In genomic region chr1:119291611-119292206, GRCh38 we compare ENCODE assay signal across 26 cellular contexts.
DNase-seq lines count a peak whose midpoint lies in the region; ATAC-seq, FAIRE-seq and TF ChIP-seq lines count a peak whose summit lies in the region.
"Had no signal": no experiment of that assay in that cellular context is flagged by ENCODE, and none has a peak within 500 bp of the region (broad histone marks: within the 10 kb centered on the region; RNA-seq: fewer than 3 reads in every experiment).

No MANE protein-coding gene starts in this region.

- ATAC-seq in GM18520 (IDR thresholded peaks at IDR 0.05; ENCODE audit: unreplicated experiment) (no peak), GM21528 (IDR thresholded peaks at IDR 0.05; ENCODE audit: low FRiP score, unreplicated experiment) (no peak)
- ATAC-seq: CD8-positive, alpha-beta T cell; GM23338; T-cell had no signal

- no peaks in the 10 kb centered on the region for H3K79me1 ChIP-seq in H1 (ENCODE audit: low read depth, low read length)

- TF ChIP-seq POLR2A in H1 (IDR thresholded peaks at IDR 0.05; ENCODE audit: control extremely low read depth in 1 of 2, low read depth in 2 of 2, low read length in 2 of 2): no peak

- H3K23me2 ChIP-seq in H1 (ENCODE audit: low read depth, low read length): no peaks in the 10 kb centered on the region

- H3K23ac ChIP-seq in H1 (ENCODE audit: insufficient read length): no peak overlapping the region

- no peak overlapping the region for H2BK12ac ChIP-seq in H1 (ENCODE audit: low read depth, low read length)

- no peak overlapping the region for H3K4me2 ChIP-seq in GM23248 (ENCODE audit: unreplicated experiment)
- H3K4me2 ChIP-seq in H1 (ENCODE audit: insufficient read depth in 1 of 2, low read depth in 2 of 2, low read length in 2 of 2): no peak overlapping the region
- H3K4me2 ChIP-seq: GM23338 had no signal

- no peak for FAIRE-seq in H1 (lab: Jason Lieb, UNC)
- FAIRE-seq: A204.1, GM12892 had no signal

- H3K4me1 ChIP-seq in GM23248 (ENCODE audit: insufficient read depth): no peaks in the 10 kb centered on the region; the same call in 1 of the 2 replicates
- H3K4me1 ChIP-seq in H1 (replicated peaks in 1 of 4; ENCODE audit: control insufficient read depth in 3 of 4, insufficient read depth in 4 of 4, low read length in 3 of 4): peaks cover 0 to 10% (median 5%) of the 10 kb centered on the region in 4 experiments; a peak in 5 of 7 replicates

- H3K4ac ChIP-seq in H1 (replicated peaks; ENCODE audit: insufficient read length, low read depth, low read length): no peak overlapping the region

- H2BK15ac ChIP-seq in H1 (ENCODE audit: low read length): no peak overlapping the region

- H3K27me3 ChIP-seq in GM23248 (replicated peaks; ENCODE audit: insufficient read depth): no peaks in the 10 kb centered on the region
- H3K27me3 ChIP-seq in H1 (replicated peaks in 1 of 4; ENCODE audit: control insufficient read depth in 3 of 4, extremely low read depth in 1 of 4, insufficient read depth in 3 of 4, low read length in 3 of 4): no peaks in the 10 kb centered on the region

- no peak overlapping the region for H3K27ac ChIP-seq in GM23248
- H3K27ac ChIP-seq in H1 (ENCODE audit: low read depth, low read length): no peak overlapping the region
- H3K27ac ChIP-seq: C4-2B had no signal

- no peak overlapping the region for H2BK5ac ChIP-seq in H1 (ENCODE audit: low read depth, low read length)

- H4K5ac ChIP-seq in H1 (ENCODE audit: insufficient read length, low read depth, low read length): no peak overlapping the region

- H3K14ac ChIP-seq in H1 (ENCODE audit: insufficient read length): no peak overlapping the region

- no peak overlapping the region for H3K56ac ChIP-seq in H1 (replicated peaks; ENCODE audit: insufficient read length, low read depth, low read length)

- 0 out of 2 replicates have a peak overlapping the region, but pooled peaks have one; percentile 6 for H2BK20ac ChIP-seq in H1 (ENCODE audit: low read length)

- TF ChIP-seq RAD21 in H1 (IDR thresholded peaks at IDR 0.05 in 1 of 2, conservative IDR thresholded peaks at IDR 0.05 in 1 of 2; ENCODE audit: low read depth in 2 of 2, low read length in 2 of 2): no peak

- H3K36me3 ChIP-seq in GM23248 (ENCODE audit: low read depth): no peaks in the 10 kb centered on the region
- no peaks in the 10 kb centered on the region for H3K36me3 ChIP-seq in H1 (ENCODE audit: control insufficient read depth in 2 of 4, insufficient read depth in 4 of 4, low read length in 3 of 4)

- no peaks in the 10 kb centered on the region for H3F3A ChIP-seq in GM23248 (ENCODE audit: insufficient read depth)

- no peak overlapping the region for H4K8ac ChIP-seq in H1 (ENCODE audit: extremely low read depth, insufficient read depth, low read length)

- POLR2A ChIA-PET in H1 (lab: Charles Lee; ENCODE audit: partially characterized antibody): no interaction called here

- H3K9ac ChIP-seq in GM23248 (no peak overlapping the region), H1 (replicated peaks in 1 of 4; ENCODE audit: extremely low read depth in 1 of 4, low read depth in 3 of 4, low read length in 3 of 4) (no peak overlapping the region)

- H3K79me2 ChIP-seq in GM23248 (ENCODE audit: insufficient read depth) (no peaks in the 10 kb centered on the region), H1 (ENCODE audit: control insufficient read depth in 1 of 2, insufficient read depth in 2 of 2, low read length in 2 of 2) (no peaks in the 10 kb centered on the region)

- CTCF ChIA-PET in H1 (lab: Charles Lee; ENCODE audit: partially characterized antibody): interaction anchor here (1.1 to 27.2 kb wide), 3 partner anchors 11 to 81 kb away, joined by 5 to 368 read pairs (median 6); partner anchors contain the start of gene HAO2

- in situ Hi-C loops in GM23248 (cut with MboI): no loop called here

- DNase-seq in AG10803 (ENCODE audit: low read depth): peak; percentile 65
- DNase-seq in GM23248: peak; percentile 56
- no peak for DNase-seq in H1 (ENCODE audit: low read depth in 1 of 2, low spot score in 2 of 2)
- DNase-seq in myocyte (ENCODE audit: low read depth): peak; percentile 92
- DNase-seq in OCI-M2 (lab: John Stamatoyannopoulos, UW; ENCODE audit: unreplicated experiment): no peak
- DNase-seq in A172 (ENCODE audit: low spot score): no peak
- DNase-seq: Caco-2; CD8-positive, alpha-beta T cell; EL; GF-D8; HCEC 1CT; KBM-7; NCI-H1048; NCI-H1417; NCI-H1694; NCI-H2029 treated with DMSO at 0.1 percent for 48 hours; NCI-H526 treated with DMSO at 0.1 percent for 48 hours; Right ventricle myocardium superior; RPMI8226; T-cell had no signal

- H2AK5ac ChIP-seq in H1 (ENCODE audit: low read depth, low read length): no peak overlapping the region

- TF ChIP-seq EP300 in H1 (IDR thresholded peaks at IDR 0.05; ENCODE audit: borderline replicate concordance in 1 of 2, low read depth in 2 of 2, low read length in 2 of 2): no peak

- H4K91ac ChIP-seq in H1 (replicated peaks; ENCODE audit: insufficient read length, low read length): no peak overlapping the region

- H2AFZ ChIP-seq in GM23248 (no peak overlapping the region), H1 (ENCODE audit: low read length) (no peak overlapping the region)
- H2AFZ ChIP-seq: GM23338 had no signal

- H3K18ac ChIP-seq in H1 (ENCODE audit: extremely low read depth, low read length): no peak overlapping the region

- H3K4me3 ChIP-seq in AG10803 (ENCODE audit: low read length) (no peak overlapping the region), GM23248 (no peak overlapping the region), H1 (ENCODE audit: extremely low read depth in 1 of 4, insufficient read depth in 2 of 4, low read depth in 3 of 4, low read length in 4 of 4) (no peak overlapping the region)
- H3K4me3 ChIP-seq: GM23338 had no signal

- H3K9me3 ChIP-seq in GM23248 (ENCODE audit: low read depth) (no peaks in the 10 kb centered on the region), H1 (ENCODE audit: insufficient read depth in 2 of 2, low read depth in 1 of 2, low read length in 1 of 2) (no peaks in the 10 kb centered on the region)
- H3K9me3 ChIP-seq: Caco-2 had no signal

- WGBS in GM23248 (ENCODE audit: low coverage in 1 of 2, low lambda C conversion rate in 2 of 2, missing lambda C conversion rate in 2 of 2), 2 experiments: 25 to 28% methylated on average over 2 of the region's 2 CpGs
- WGBS in H1 (ENCODE audit: extremely low coverage in 1 of 2, insufficient coverage in 1 of 2, insufficient read length in 1 of 2, insufficient replicate concordance in 2 of 2, low coverage in 1 of 2, low lambda C conversion rate in 2 of 2, missing lambda C conversion rate in 1 of 2), 2 experiments: 54% methylated on average over 2 of the region's 2 CpGs; no CpG with 5 or more reads in 1 of the 2 experiments

- H4K20me1 ChIP-seq in GM23248 (ENCODE audit: insufficient read depth) (no peaks in the 10 kb centered on the region), H1 (replicated peaks in 1 of 2; ENCODE audit: control insufficient read depth in 1 of 2, insufficient read depth in 2 of 2, low read length in 2 of 2) (no peaks in the 10 kb centered on the region)

- H3K9me2 ChIP-seq in GM23248 (ENCODE audit: insufficient read depth): no peaks in the 10 kb centered on the region

- no peak overlapping the region for H2BK120ac ChIP-seq in H1 (replicated peaks; ENCODE audit: low read depth, low read length)

- no peak for TF ChIP-seq CTCF in AG10803 (conservative IDR thresholded peaks at IDR 0.05; ENCODE audit: low read length)
- TF ChIP-seq CTCF in H1 (IDR thresholded peaks at IDR 0.05; ENCODE audit: control extremely low read depth in 1 of 3, insufficient read depth in 1 of 3, low read depth in 1 of 3, low read length in 3 of 3): no peak

TF ChIP-seq in H1, 55 proteins besides CTCF, POLR2A, EP300 and RAD21:
- no peak for TF ChIP-seq KDM5A (IDR thresholded peaks at IDR 0.05; ENCODE audit: low read length)
- no peak for TF ChIP-seq JUND (IDR thresholded peaks at IDR 0.05; ENCODE audit: low read length)
- no peak for TF ChIP-seq EZH2 (IDR thresholded peaks at IDR 0.05; ENCODE audit: low read depth, low read length, severe bottlenecking)
- no peak for TF ChIP-seq NANOG (IDR thresholded peaks at IDR 0.05; ENCODE audit: insufficient read depth, low read depth, low read length, poor library complexity, severe bottlenecking)
- no peak for TF ChIP-seq RFX5 (IDR thresholded peaks at IDR 0.05; ENCODE audit: borderline replicate concordance, low read depth, low read length)
- no peak for TF ChIP-seq SIRT6 (IDR thresholded peaks at IDR 0.05; ENCODE audit: low read length)
- no peak for TF ChIP-seq MAX (IDR thresholded peaks at IDR 0.05)
- TF ChIP-seq HDAC6 (IDR thresholded peaks at IDR 0.05; ENCODE audit: low read depth, low read length): no peak
- TF ChIP-seq SIX5 (IDR thresholded peaks at IDR 0.05; ENCODE audit: low read depth, low read length): no peak
- TF ChIP-seq TCF12 (IDR thresholded peaks at IDR 0.05; ENCODE audit: low read depth, low read length): no peak
- no peak for TF ChIP-seq SUZ12 (IDR thresholded peaks at IDR 0.05; ENCODE audit: low read length)
- no peak for TF ChIP-seq CTBP2 (IDR thresholded peaks at IDR 0.05; ENCODE audit: borderline replicate concordance, insufficient read depth, insufficient read length, low read length)
- no peak for TF ChIP-seq CHD2 (IDR thresholded peaks at IDR 0.05; ENCODE audit: low read length)
- no peak for TF ChIP-seq KDM1A (IDR thresholded peaks at IDR 0.05; ENCODE audit: borderline replicate concordance, low read length)
- TF ChIP-seq SP2 (IDR thresholded peaks at IDR 0.05; ENCODE audit: low read length): no peak
- TF ChIP-seq RBBP5 (IDR thresholded peaks at IDR 0.05; ENCODE audit: borderline replicate concordance, low read depth, low read length): no peak
- no peak for TF ChIP-seq BACH1 (IDR thresholded peaks at IDR 0.05; ENCODE audit: low read length)

Comparison
In these comparisons a context has a peak if more than half of its experiments do, and no peak if none do; other contexts are left out.
1. DNase-seq: peak in AG10803 (single experiment), GM23248 (single experiment) and myocyte (single experiment); none in H1 (0 of 2), OCI-M2 (single experiment) and A172 (single experiment).